11 cellular contexts compared by ENCODE assay signal in genomic region chr12:93698307-93699092, GRCh38. TPM values are rescaled to one million over a fixed set of nuclear protein-coding genes. Genes with fewer than 3 reads are reported as not detected.
DNase-seq lines count a peak whose midpoint lies in the region; ATAC-seq, FAIRE-seq and TF ChIP-seq lines count a peak whose summit lies in the region.
"Had no signal": no experiment of that assay in that cellular context is flagged by ENCODE, and none has a peak within 500 bp of the region (broad histone marks: within the 10 kb centered on the region; RNA-seq: fewer than 3 reads in every experiment).

No MANE protein-coding gene starts in this region.

- DNase-seq in heart right ventricle: no peak
- no peak for DNase-seq in right cardiac atrium
- DNase-seq in astrocyte (ENCODE audit: low read depth): no peak
- DNase-seq in iris pigment epithelial cell (ENCODE audit: low read depth): peak; percentile 33
- no peak for DNase-seq in D341Med (ENCODE audit: low spot score)
- DNase-seq: psoas muscle had no signal

- no peaks in the 10 kb centered on the region for H3K9me3 Mint-ChIP-seq in astrocyte (ENCODE audit: unreplicated experiment)
- H3K9me3 Mint-ChIP-seq: activated T-helper 2 cell treated with anti-CD3 and anti-CD28 coated beads, Interferon-gamma antibody, Interleukin-2, Interleukin-4, amounts not matched to agents 10 μg/mL and 5 μg/mL and 100 μg/mL, durations not matched to agents 14 hours and 24 hours and 36 hours had no signal

- no peak for TF ChIP-seq CTCF in heart right ventricle (IDR thresholded peaks at IDR 0.05)
- TF ChIP-seq CTCF in astrocyte (IDR thresholded peaks at IDR 0.05; ENCODE audit: insufficient read depth, low read depth, low read length): no peak

- H3K4me3 Mint-ChIP-seq in astrocyte (ENCODE audit: unreplicated experiment): no peak overlapping the region
- H3K4me3 Mint-ChIP-seq: B cell had no signal

- H3K9me3 ChIP-seq in heart right ventricle (peaks cover 0 to 11% (median 0%) of the 10 kb centered on the region in 11 donors), right cardiac atrium (ENCODE audit: control insufficient read depth, low read length) (no peaks in the 10 kb centered on the region), astrocyte (ENCODE audit: insufficient read depth, low read depth, low read length) (no peaks in the 10 kb centered on the region)
- H3K9me3 ChIP-seq: psoas muscle had no signal

- no peak overlapping the region for H3K4me3 ChIP-seq in heart right ventricle
- no peak overlapping the region for H3K4me3 ChIP-seq in right cardiac atrium (ENCODE audit: low read length)
- no peak overlapping the region for H3K4me3 ChIP-seq in astrocyte (ENCODE audit: insufficient read depth, low read depth, low read length)
- H3K4me3 ChIP-seq: psoas muscle had no signal

- H3K27ac Mint-ChIP-seq in astrocyte (ENCODE audit: unreplicated experiment): no peak overlapping the region
- H3K27ac Mint-ChIP-seq: activated T-helper 2 cell treated with anti-CD3 and anti-CD28 coated beads, Interferon-gamma antibody, Interleukin-2, Interleukin-4, amounts not matched to agents 10 μg/mL and 5 μg/mL and 100 μg/mL, durations not matched to agents 14 hours and 24 hours and 36 hours; B cell had no signal

- intact Hi-C loops in heart right ventricle (cut with DNase I) (no loop called here), right cardiac atrium (cut with DNase I) (no loop called here)

- H3K4me1 ChIP-seq in heart right ventricle (peaks cover 4 to 58% (median 51%) of the 10 kb centered on the region in 9 donors), right cardiac atrium (ENCODE audit: control insufficient read depth, insufficient read depth, low read length) (peaks cover 14% of the 10 kb centered on the region), astrocyte (ENCODE audit: insufficient read depth, low read length) (peaks cover 43% of the 10 kb centered on the region)

- H3K9ac ChIP-seq in astrocyte (ENCODE audit: low read length): peak overlapping the region; percentile 78

- no peaks in the 10 kb centered on the region for H4K20me1 ChIP-seq in astrocyte (ENCODE audit: insufficient read depth, low read length)

- H3K4me1 Mint-ChIP-seq in astrocyte (ENCODE audit: low read depth, unreplicated experiment): peaks cover 27% of the 10 kb centered on the region

- H2AFZ ChIP-seq in astrocyte (ENCODE audit: low read depth, low read length): no peak overlapping the region

- ATAC-seq in heart right ventricle (peak in 1 of 8 donors; percentile 27), right cardiac atrium (no peak), GM18511 (IDR thresholded peaks at IDR 0.05; ENCODE audit: unreplicated experiment) (no peak), HG03175 (IDR thresholded peaks at IDR 0.05; ENCODE audit: unreplicated experiment) (no peak), HG02970 (IDR thresholded peaks at IDR 0.05; ENCODE audit: low FRiP score, unreplicated experiment) (no peak)

- H3K27me3 Mint-ChIP-seq in astrocyte (ENCODE audit: low read depth, unreplicated experiment): no peaks in the 10 kb centered on the region
- H3K27me3 Mint-ChIP-seq: B cell had no signal

- no peaks in the 10 kb centered on the region for H3K79me2 ChIP-seq in astrocyte (ENCODE audit: insufficient read depth, low read length)

- H3K27ac ChIP-seq in heart right ventricle: peak overlapping the region in 8 of 10 donors; percentile 3 to 67 (median 46)
- H3K27ac ChIP-seq in right cardiac atrium (ENCODE audit: low read length): no peak overlapping the region
- H3K27ac ChIP-seq in astrocyte (ENCODE audit: low read depth, low read length): peak overlapping the region; percentile 94
- H3K27ac ChIP-seq: psoas muscle had no signal

- WGBS in heart right ventricle, 2 donors: 39 to 46% methylated on average over 3 of the region's 3 CpGs
- WGBS in right cardiac atrium: 38% methylated on average over 3 of the region's 3 CpGs

- H3K36me3 ChIP-seq in heart right ventricle (no peaks in the 10 kb centered on the region), astrocyte (ENCODE audit: insufficient read depth, low read length) (no peaks in the 10 kb centered on the region)

- H3K36me3 Mint-ChIP-seq in astrocyte (ENCODE audit: low read depth, unreplicated experiment): no peaks in the 10 kb centered on the region

- no peak for FAIRE-seq in astrocyte (lab: Jason Lieb, UNC)

- peak overlapping the region; percentile 54 for H3K4me2 ChIP-seq in astrocyte (ENCODE audit: low read length)

- no peaks in the 10 kb centered on the region for H3K27me3 ChIP-seq in heart right ventricle
- no peaks in the 10 kb centered on the region for H3K27me3 ChIP-seq in right cardiac atrium (ENCODE audit: control insufficient read depth, insufficient read depth)
- H3K27me3 ChIP-seq in astrocyte (ENCODE audit: insufficient read depth, low read length): no peaks in the 10 kb centered on the region

RNA-seq across cellular contexts. Expression of gene CRADD, which starts 21.3 kb away (rescaled TPM):
- total RNA-seq in heart right ventricle (10 to 100 TPM; 36.3 to 80.1 (median 60.2) TPM), right cardiac atrium (10 to 100 TPM; 29.1 to 45.7 (median 38.3) TPM), astrocyte (7.6 and 8.8 TPM in 2 replicates)
- polyA plus RNA-seq in heart right ventricle (10 to 100 TPM in 1 of 2 donors, 1 to 10 TPM in 1; 5.0 to 32.8 TPM), right cardiac atrium (32.3 TPM)
